ENCODE assay signal across 1 cellular context in genomic region chr1:11280719-11281376, GRCh38.
TF ChIP-seq lines count a peak whose summit lies in the region.

No MANE protein-coding gene starts in this region.

TF ChIP-seq in H1, 55 proteins besides CTCF, POLR2A, EP300 and RAD21 (continued from another document):
- no peak for TF ChIP-seq CHD7 (IDR thresholded peaks at IDR 0.05; ENCODE audit: insufficient replicate concordance, low read length)
- TF ChIP-seq YY1 (IDR thresholded peaks at IDR 0.05; ENCODE audit: low read depth, low read length) = no peak
- TF ChIP-seq FOSL1 (IDR thresholded peaks at IDR 0.05; ENCODE audit: insufficient read depth, low read depth, low read length) = no peak
- TF ChIP-seq CREB1 (IDR thresholded peaks at IDR 0.05) = no peak
- no peak for TF ChIP-seq JUND (IDR thresholded peaks at IDR 0.05; ENCODE audit: low read length)
- TF ChIP-seq EGR1 (IDR thresholded peaks at IDR 0.05; ENCODE audit: borderline replicate concordance, low read depth, low read length) = no peak
- TF ChIP-seq SIX5 (IDR thresholded peaks at IDR 0.05; ENCODE audit: low read depth, low read length) = no peak
TF ChIP-seq in H1: peak in this region for 0.
